In the genomic region with DNA sequence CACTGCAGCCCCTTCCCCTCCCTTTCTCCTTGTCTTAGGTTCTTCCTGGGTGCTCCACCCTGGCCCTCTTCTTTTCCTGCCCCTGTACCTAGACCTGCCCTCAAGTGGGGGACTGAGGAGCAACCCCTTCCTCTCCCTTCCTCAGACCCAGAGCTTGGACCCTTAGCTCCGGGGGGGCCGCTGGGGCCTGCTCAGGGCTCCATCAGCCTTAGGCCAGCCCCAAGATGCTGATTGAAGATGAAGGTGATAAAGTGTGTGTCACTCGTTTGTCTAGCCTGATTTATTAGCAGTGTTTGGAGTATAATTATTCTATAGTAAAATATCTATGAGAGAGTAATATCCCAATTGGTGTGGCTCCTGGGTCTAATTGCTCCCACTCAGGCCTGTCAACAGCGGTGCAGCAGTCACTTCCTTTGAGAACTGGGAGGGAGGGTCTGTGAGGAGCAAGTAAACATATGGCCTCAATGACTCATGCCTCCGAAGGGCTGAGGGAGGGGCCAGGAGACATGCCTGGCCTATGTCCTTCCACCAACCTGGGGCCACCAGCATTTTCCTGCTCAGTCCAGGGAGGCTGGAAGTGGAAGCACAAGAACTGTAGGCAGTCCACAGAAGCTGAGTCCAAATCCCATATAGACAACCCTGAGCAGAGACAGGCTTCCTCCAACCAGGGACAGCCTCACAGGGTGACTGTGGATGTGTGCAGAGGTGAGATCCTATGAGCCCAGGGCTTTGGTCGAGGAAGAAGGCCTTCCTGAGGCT, we compare ENCODE assay signal across 9 cellular contexts.
A peak's percentile ranks its signal among the peaks of the same experiment; 100 is the strongest.
DNase-seq lines count a peak whose midpoint lies in the region; ATAC-seq and TF ChIP-seq lines count a peak whose summit lies in the region.
"Had no signal": no experiment of that assay in that cellular context is flagged by ENCODE, and none has a peak within 500 bp of the region (broad histone marks: within the 10 kb centered on the region; RNA-seq: fewer than 3 reads in every experiment).

No MANE protein-coding gene starts in this region.

- TF ChIP-seq POLR2A in thyroid gland (IDR thresholded peaks at IDR 0.05), result no peak

- TF ChIP-seq CTCF in CD14-positive monocyte (IDR thresholded peaks at IDR 0.05), result no peak
- no peak for TF ChIP-seq CTCF in thyroid gland (IDR thresholded peaks at IDR 0.05)

- peaks cover under 1% of the 10 kb centered on the region for H3K4me1 Mint-ChIP-seq in CD14-positive monocyte
- no peaks in the 10 kb centered on the region for H3K4me1 Mint-ChIP-seq in activated T-helper 17 cell treated with anti-CD3 and anti-CD28 coated beads, Interleukin-2, amount 50 U/mL, for 72 hours

- H3K4me3 ChIP-seq in thyroid gland (replicated peaks in 1 of 3), result no peak overlapping the region

- H3K36me3 ChIP-seq in thyroid gland, result peaks cover 0 to 6% of the 10 kb centered on the region in 2 donors

- peak overlapping the region in 3 of 7 donors; percentile 40 to 70 (median 42) for H3K27ac Mint-ChIP-seq in CD14-positive monocyte
- peak overlapping the region; percentile 34 for H3K27ac Mint-ChIP-seq in activated T-helper 17 cell treated with anti-CD3 and anti-CD28 coated beads, Interleukin-2, amount 50 U/mL, for 72 hours

- no peaks in the 10 kb centered on the region for H3K27me3 ChIP-seq in thyroid gland

- no peak for ATAC-seq in activated T-helper 17 cell treated with anti-CD3 and anti-CD28 coated beads, Interleukin-2, amount 50 U/mL, for 72 hours (replicated peaks)

- peaks cover 30 to 35% of the 10 kb centered on the region in 2 donors for H3K36me3 Mint-ChIP-seq in CD14-positive monocyte
- peaks cover 20% of the 10 kb centered on the region for H3K36me3 Mint-ChIP-seq in activated T-helper 17 cell treated with anti-CD3 and anti-CD28 coated beads, Interleukin-2, amount 50 U/mL, for 72 hours (ENCODE audit: low read depth)

- in situ Hi-C loops in KBM-7 (cut with MboI; ENCODE audit: low pct_unique_long_range_greater_than_20kb, low sequenced_read_pairs), result no loop called here

- H3K9me3 Mint-ChIP-seq in CD14-positive monocyte, result no peaks in the 10 kb centered on the region
- no peaks in the 10 kb centered on the region for H3K9me3 Mint-ChIP-seq in activated T-helper 17 cell treated with anti-CD3 and anti-CD28 coated beads, Interleukin-2, amount 50 U/mL, for 72 hours

- peaks cover 0 to under 1% of the 10 kb centered on the region in 2 donors for H3K4me1 ChIP-seq in thyroid gland

- no peak overlapping the region for H3K4me3 Mint-ChIP-seq in CD14-positive monocyte
- no peak overlapping the region for H3K4me3 Mint-ChIP-seq in activated T-helper 17 cell treated with anti-CD3 and anti-CD28 coated beads, Interleukin-2, amount 50 U/mL, for 72 hours

- H3K27me3 Mint-ChIP-seq in CD14-positive monocyte (ENCODE audit: low read depth in 3 of 3), result peaks cover 0 to 2% (median 0%) of the 10 kb centered on the region in 3 donors
- no peaks in the 10 kb centered on the region for H3K27me3 Mint-ChIP-seq in activated T-helper 17 cell treated with anti-CD3 and anti-CD28 coated beads, Interleukin-2, amount 50 U/mL, for 72 hours

- DNase-seq in CD14-positive monocyte (ENCODE audit: low spot score) (peak; percentile 23), KBM-7 (peak; percentile 50), kidney tubule cell (ENCODE audit: low spot score) (peak; percentile 64), NCI-H2196 (lab: John Stamatoyannopoulos, UW; ENCODE audit: unreplicated experiment) (no peak), thyroid gland (no peak), kidney glomerular epithelial cell (lab: John Stamatoyannopoulos, UW) (no peak), DMS79 (lab: John Stamatoyannopoulos, UW) (no peak)
- DNase-seq: retina had no signal

- intact Hi-C loops in CD14-positive monocyte (cut with micrococcal nuclease), result no loop called here
- intact Hi-C loops in thyroid gland (cut with DNase I), result no loop called here

- no peak overlapping the region for H3K27ac ChIP-seq in thyroid gland

- WGBS in thyroid gland, 2 donors, result 76 to 85% methylated on average over 6 of the region's 6 CpGs

- H3K9me3 ChIP-seq in thyroid gland, result no peaks in the 10 kb centered on the region

Comparison
In these comparisons a context has a peak if more than half of its experiments do, and no peak if none do; other contexts are left out.
1. DNase-seq: peak in CD14-positive monocyte (single experiment), KBM-7 (single experiment) and kidney tubule cell (single experiment); none in NCI-H2196 (single experiment), thyroid gland (0 of 2), kidney glomerular epithelial cell (single experiment) and DMS79 (single experiment).